In genomic region chr3:50292924-50293801, GRCh38 we compare ENCODE assay signal across 8 cellular contexts. TPM values are rescaled to one million over a fixed set of nuclear protein-coding genes. Genes with fewer than 3 reads are reported as not detected.
DNase-seq lines count a peak whose midpoint lies in the region; ATAC-seq, FAIRE-seq and TF ChIP-seq lines count a peak whose summit lies in the region.

No MANE protein-coding gene starts in this region.

- H3K9me2 ChIP-seq in Karpas-422 (replicated peaks; ENCODE audit: insufficient read depth, low read length): no peaks in the 10 kb centered on the region

- FAIRE-seq in GM12892 (lab: Jason Lieb, UNC): no peak

- H3K27me3 ChIP-seq in AG04450 (ENCODE audit: control insufficient read depth, insufficient read depth, low read length): no peaks in the 10 kb centered on the region
- no peaks in the 10 kb centered on the region for H3K27me3 ChIP-seq in Karpas-422 (ENCODE audit: low read length)
- no peaks in the 10 kb centered on the region for H3K27me3 ChIP-seq in colonic mucosa

- H3K4me1 ChIP-seq in Karpas-422 (ENCODE audit: low read length): peaks cover 23% of the 10 kb centered on the region
- H3K4me1 ChIP-seq in colonic mucosa: peaks cover 9% of the 10 kb centered on the region

- H4K20me1 ChIP-seq in Karpas-422 (ENCODE audit: insufficient read depth, low read depth, low read length): no peaks in the 10 kb centered on the region

- CTCF ChIA-PET in AG04450 (lab: Charles Lee): interaction anchor here (0.6 kb wide), 1 partner anchor 28 kb away, joined by 3 read pairs; no protein-coding TSS in a partner anchor

- H3K4me3 ChIP-seq in AG04450 (ENCODE audit: low read depth, low read length): peak overlapping the region; percentile 55
- peak overlapping the region; percentile 99 for H3K4me3 ChIP-seq in Karpas-422 (ENCODE audit: low read length)
- H3K4me3 ChIP-seq in colonic mucosa: peak overlapping the region; percentile 87

- H3K9ac ChIP-seq in Karpas-422 (ENCODE audit: low read length) (peak overlapping the region; percentile 97), colonic mucosa (ENCODE audit: low read depth in 2 of 2, low read length in 2 of 2) (peak overlapping the region; percentile 60 to 90)

- DNase-seq in AG04450 (ENCODE audit: low read depth, low spot score): no peak
- peak; percentile 56 for DNase-seq in Karpas-422
- DNase-seq in colonic mucosa: no peak
- peak; percentile 10 for DNase-seq in myocyte (ENCODE audit: low read depth)
- DNase-seq in anterior cingulate cortex (lab: John Stamatoyannopoulos, UW): no peak
- DNase-seq in GM12892 (ENCODE audit: insufficient read length): no peak
- no peak for DNase-seq in GDM1 (lab: John Stamatoyannopoulos, UW)

- TF ChIP-seq CTCF in AG04450 (IDR thresholded peaks at IDR 0.05; ENCODE audit: low read depth, low read length) (no peak), colonic mucosa (IDR thresholded peaks at IDR 0.05) (no peak)

- peak overlapping the region; percentile 81 for H3K4me2 ChIP-seq in Karpas-422 (ENCODE audit: low read depth, low read length, poor library complexity, severe bottlenecking)

- peak overlapping the region; percentile 61 for H3K27ac ChIP-seq in AG04450 (ENCODE audit: low read depth, low read length)
- peak overlapping the region; percentile 60 for H3K27ac ChIP-seq in Karpas-422 (ENCODE audit: low read length)
- H3K27ac ChIP-seq in colonic mucosa: peak overlapping the region; percentile 57

- H3K36me3 ChIP-seq in Karpas-422 (ENCODE audit: insufficient read depth, low read length): peaks cover 20% of the 10 kb centered on the region; the same call in 1 of the 2 replicates
- no peaks in the 10 kb centered on the region for H3K36me3 ChIP-seq in colonic mucosa

- POLR2A ChIA-PET in AG04450 (lab: Yijun Ruan, JAX): interaction anchor here (0.6 to 2.1 kb wide), 5 partner anchors 12 to 58 kb away, joined by 3 to 7 read pairs (median 4); partner anchors contain the start of gene TUSC2

- TF ChIP-seq POLR2A in GM12892 (IDR thresholded peaks at IDR 0.05; ENCODE audit: low read depth, low read length): no peak

- H3K79me2 ChIP-seq in Karpas-422 (ENCODE audit: low read length): peaks cover 26% of the 10 kb centered on the region

- no peak for ATAC-seq in activated CD4-positive, CD25-positive, alpha-beta regulatory T cell treated with anti-CD3 and anti-CD28 coated beads, Interleukin-2, amount 50 U/mL, for 24 hours

- intact Hi-C loops in colonic mucosa (cut with DNase I): no loop called here

- peak overlapping the region; percentile 52; the same call in 1 of the 2 replicates for H2AFZ ChIP-seq in Karpas-422 (ENCODE audit: low read length)

- H3K9me3 ChIP-seq in AG04450 (ENCODE audit: control insufficient read depth, insufficient read depth, low read length) (no peaks in the 10 kb centered on the region; the same call in 1 of the 2 replicates), Karpas-422 (ENCODE audit: low read length) (no peaks in the 10 kb centered on the region), colonic mucosa (no peaks in the 10 kb centered on the region)

RNA-seq across cellular contexts. Expression of gene IFRD2, which starts 0.9 kb away (rescaled TPM):
- polyA plus RNA-seq in AG04450 (2011; rRNA removed): 19.3 and 20.6 TPM in 2 replicates
- 12.0 and 12.7 TPM in 2 replicates for polyA minus RNA-seq in AG04450 (2011; rRNA and poly(A)+ RNA removed)
- 75.2 and 82.1 TPM in 2 replicates for total RNA-seq in Karpas-422 (2014; rRNA removed; shearing (Covaris generic); ENCODE audit: low replicate concordance)
- total RNA-seq in colonic mucosa: 100 to 1,000 TPM in 1 of 2 donors, 10 to 100 TPM in 1; 52.8 to 129 TPM
- total RNA-seq in myocyte: 99.0 and 99.1 TPM in 2 replicates
- 55.1 TPM for polyA plus RNA-seq in myocyte (2012)
- 40.2 TPM for polyA plus RNA-seq in GM12892 (2012; ENCODE audit: missing spikeins)

RNA-seq across cellular contexts. Expression of gene HYAL3, which starts 6.0 kb away (rescaled TPM):
- 3.0 and 4.7 TPM in 2 replicates for polyA plus RNA-seq in AG04450 (2011; rRNA removed)
- 3.1 and 4.0 TPM in 2 replicates for polyA minus RNA-seq in AG04450 (2011; rRNA and poly(A)+ RNA removed)
- 9.3 and 17.2 TPM in 2 replicates for total RNA-seq in Karpas-422 (2014; rRNA removed; shearing (Covaris generic); ENCODE audit: low replicate concordance)
- 1 to 10 TPM; 2.5 to 4.2 TPM for total RNA-seq in colonic mucosa
- 2.9 and 7.4 TPM in 2 replicates for total RNA-seq in myocyte
- 5.8 TPM for polyA plus RNA-seq in myocyte (2012)
- polyA plus RNA-seq in GM12892 (2012; ENCODE audit: missing spikeins): 1.2 TPM

RNA-seq across cellular contexts. Expression of gene NAA80, which starts 6.0 kb away (rescaled TPM):
- polyA plus RNA-seq in AG04450 (2011; rRNA removed): 2.0 and 4.6 TPM in 2 replicates
- 4.7 and 6.4 TPM in 2 replicates for polyA minus RNA-seq in AG04450 (2011; rRNA and poly(A)+ RNA removed)
- 18.1 and 20.3 TPM in 2 replicates for total RNA-seq in Karpas-422 (2014; rRNA removed; shearing (Covaris generic); ENCODE audit: low replicate concordance)
- total RNA-seq in colonic mucosa (1 to 10 TPM; 6.7 to 10.0 TPM), myocyte (16.7 and 20.1 TPM in 2 replicates)
- 15.0 TPM for polyA plus RNA-seq in myocyte (2012)
- polyA plus RNA-seq in GM12892 (2012; ENCODE audit: missing spikeins): 9.8 TPM

RNA-seq across cellular contexts. Expression of gene HYAL1, which starts 10.2 kb away (rescaled TPM):
- polyA plus RNA-seq in AG04450 (2011; rRNA removed): 0.25 and 0.32 TPM in 2 replicates
- polyA minus RNA-seq in AG04450 (2011; rRNA and poly(A)+ RNA removed): 0.43 and 0.60 TPM in 2 replicates
- 0.14 and 0.71 TPM in 2 replicates for total RNA-seq in Karpas-422 (2014; rRNA removed; shearing (Covaris generic); ENCODE audit: low replicate concordance)
- total RNA-seq in colonic mucosa (10 to 100 TPM in 1 of 2 donors, 1 to 10 TPM in 1; 9.0 to 15.2 TPM), myocyte (0.26 and 0.56 TPM in 2 replicates)
- polyA plus RNA-seq in myocyte (2012): 0.49 TPM
- polyA plus RNA-seq in GM12892 (2012; ENCODE audit: missing spikeins): 0.49 TPM

RNA-seq across cellular contexts. Expression of gene LSMEM2, which starts 14.3 kb away (rescaled TPM):
- polyA plus RNA-seq in AG04450 (2011; rRNA removed): not detected in 2 replicates
- not detected in 2 replicates for polyA minus RNA-seq in AG04450 (2011; rRNA and poly(A)+ RNA removed)
- total RNA-seq in Karpas-422 (2014; rRNA removed; shearing (Covaris generic); ENCODE audit: low replicate concordance): 0.14 TPM in 1 of 2 replicates, not detected in the other
- total RNA-seq in colonic mucosa: not detected
- total RNA-seq in myocyte: 0.47 and 2.7 TPM in 2 replicates
- 1.2 TPM for polyA plus RNA-seq in myocyte (2012)
- 0.25 TPM for polyA plus RNA-seq in GM12892 (2012; ENCODE audit: missing spikeins)

Comparison
In these comparisons a context has a peak if more than half of its experiments do, and no peak if none do; other contexts are left out.
1. DNase-seq: peak in Karpas-422 (single experiment) and myocyte (single experiment); none in AG04450 (single experiment), colonic mucosa (single experiment), anterior cingulate cortex (0 of 58), GM12892 (single experiment) and GDM1 (single experiment).
2. Peak in every context shown above with its lines, with median percentiles within 50 percentile points of each other: H3K27ac ChIP-seq and H3K4me3 ChIP-seq.